8 cellular contexts compared by ENCODE assay signal in genomic region chr11:96337541-96338530, GRCh38. TPM values are rescaled to one million over a fixed set of nuclear protein-coding genes. Genes with fewer than 3 reads are reported as not detected.
A peak's percentile ranks its signal among the peaks of the same experiment; 100 is the strongest.
DNase-seq lines count a peak whose midpoint lies in the region; ATAC-seq and TF ChIP-seq lines count a peak whose summit lies in the region.

No MANE protein-coding gene starts in this region.

- H3K4me3 Mint-ChIP-seq in CD4-positive, alpha-beta memory T cell, result peak overlapping the region; percentile 91 to 98 (median 94)

- H3K27me3 ChIP-seq in CD4-positive, alpha-beta memory T cell (ENCODE audit: insufficient read depth, low read length), result no peaks in the 10 kb centered on the region
- H3K27me3 ChIP-seq in brain microvascular endothelial cell (replicated peaks), result no peaks in the 10 kb centered on the region

- H3K9me3 Mint-ChIP-seq in CD4-positive, alpha-beta memory T cell, result no peaks in the 10 kb centered on the region

- TF ChIP-seq CTCF in brain microvascular endothelial cell (IDR thresholded peaks at IDR 0.05; ENCODE audit: low read depth, low read length, missing control alignments), result no peak

- peaks cover 24 to 51% of the 10 kb centered on the region in 2 donors for H3K36me3 Mint-ChIP-seq in CD4-positive, alpha-beta memory T cell

- peaks cover 80% of the 10 kb centered on the region for H3K4me1 ChIP-seq in CD4-positive, alpha-beta memory T cell (ENCODE audit: insufficient read depth, low read length)

- peak overlapping the region; percentile 42 to 97 (median 80) for H3K27ac Mint-ChIP-seq in CD4-positive, alpha-beta memory T cell

- H3K27ac ChIP-seq in CD4-positive, alpha-beta memory T cell (ENCODE audit: low read depth, low read length), result peak overlapping the region; percentile 75
- H3K27ac ChIP-seq in brain microvascular endothelial cell, result peak overlapping the region; percentile 81

- H3K27me3 Mint-ChIP-seq in CD4-positive, alpha-beta memory T cell, result no peaks in the 10 kb centered on the region

- in situ Hi-C loops in brain microvascular endothelial cell (cut with HindIII; ENCODE audit: low pct_ligation_motif_present, low sequenced_read_pairs), result no loop called here

- CTCF ChIA-PET in CD4-positive, alpha-beta memory T cell (lab: Charles Lee; ENCODE audit: partially characterized antibody), result interaction anchor here (0.8 to 7.7 kb wide), 12 partner anchors 12 to 417 kb away, joined by 3 to 258 read pairs (median 4); no protein-coding TSS in a partner anchor

- POLR2A ChIA-PET in CD4-positive, alpha-beta memory T cell (lab: Charles Lee; ENCODE audit: partially characterized antibody), result interaction anchor here (0.8 to 7.4 kb wide), 11 partner anchors 76 to 324 kb away, joined by 3 to 76 read pairs (median 4); no protein-coding TSS in a partner anchor

- ATAC-seq in GM21515 (IDR thresholded peaks at IDR 0.05; ENCODE audit: unreplicated experiment), result peak; percentile 38

- DNase-seq in CD4-positive, alpha-beta memory T cell, result peak in 4 of 5 donors; percentile 15 to 61 (median 30)
- peak; percentile 31 for DNase-seq in NCI-H82 treated with DMSO at 0.1 percent for 48 hours (lab: John Stamatoyannopoulos, UW; ENCODE audit: unreplicated experiment)
- no peak for DNase-seq in brain microvascular endothelial cell
- DNase-seq in myocyte (ENCODE audit: low read depth), result peak; percentile 18
- no peak for DNase-seq in middle frontal gyrus (ENCODE audit: extremely low spot score, low spot score)
- DNase-seq in NOMO-1 (lab: John Stamatoyannopoulos, UW; ENCODE audit: unreplicated experiment in 2 of 2), result no peak
- no peak for DNase-seq in inferior parietal cortex (ENCODE audit: extremely low spot score)

- H3K36me3 ChIP-seq in CD4-positive, alpha-beta memory T cell (ENCODE audit: insufficient read depth, low read length), result peaks cover 3% of the 10 kb centered on the region
- peaks cover 7% of the 10 kb centered on the region for H3K36me3 ChIP-seq in brain microvascular endothelial cell (replicated peaks)

- peaks cover 53 to 90% (median 69%) of the 10 kb centered on the region in 4 donors for H3K4me1 Mint-ChIP-seq in CD4-positive, alpha-beta memory T cell

- intact Hi-C loops in CD4-positive, alpha-beta memory T cell (cut with micrococcal nuclease), result loop anchor here (2.0 kb wide), 1 partner anchor 13 kb away; no protein-coding TSS in a partner anchor

- no peaks in the 10 kb centered on the region for H3K9me3 ChIP-seq in CD4-positive, alpha-beta memory T cell (ENCODE audit: control insufficient read depth in 1 of 2, low read length in 2 of 2)

- H3K4me3 ChIP-seq in CD4-positive, alpha-beta memory T cell (ENCODE audit: low read length in 2 of 2), result peak overlapping the region; percentile 8 to 78
- no peak overlapping the region for H3K4me3 ChIP-seq in brain microvascular endothelial cell (ENCODE audit: low read depth, low read length)

RNA-seq across cellular contexts. Expression of gene MAML2, which starts 5.2 kb away (rescaled TPM):
- 10 to 100 TPM; 37.5 to 38.3 TPM for total RNA-seq in CD4-positive, alpha-beta memory T cell
- polyA plus RNA-seq in CD4-positive, alpha-beta memory T cell, result 10 to 100 TPM in 1 of 2 donors, 1 to 10 TPM in 1; 1.6 to 13.4 TPM
- 8.0 and 8.8 TPM in 2 replicates for total RNA-seq in myocyte
- polyA plus RNA-seq in myocyte (2012), result 7.1 TPM

RNA-seq across cellular contexts. Expression of gene CCDC82, which starts 51.9 kb away (rescaled TPM):
- 10 to 100 TPM; 37.9 to 42.8 TPM for total RNA-seq in CD4-positive, alpha-beta memory T cell
- polyA plus RNA-seq in CD4-positive, alpha-beta memory T cell, result 10 to 100 TPM; 12.9 to 29.2 TPM
- 8.5 and 12.0 TPM in 2 replicates for total RNA-seq in myocyte
- 10.4 TPM for polyA plus RNA-seq in myocyte (2012)

RNA-seq across cellular contexts. Expression of gene JRKL, which starts 52.0 kb away (rescaled TPM):
- total RNA-seq in CD4-positive, alpha-beta memory T cell, result 10 to 100 TPM; 18.3 to 20.0 TPM
- 1 to 10 TPM; 1.9 to 4.0 TPM for polyA plus RNA-seq in CD4-positive, alpha-beta memory T cell
- 6.0 and 7.1 TPM in 2 replicates for total RNA-seq in myocyte
- 6.4 TPM for polyA plus RNA-seq in myocyte (2012)

Comparison
In these comparisons a context has a peak if more than half of its experiments do, and no peak if none do; other contexts are left out.
1. DNase-seq: peak in CD4-positive, alpha-beta memory T cell (4 of 5), NCI-H82 treated with DMSO at 0.1 percent for 48 hours (single experiment) and myocyte (single experiment); none in brain microvascular endothelial cell (single experiment), middle frontal gyrus (single experiment), NOMO-1 (0 of 2) and inferior parietal cortex (single experiment).